Comparison of ENCODE assay signal across 7 cellular contexts in the genomic region with DNA sequence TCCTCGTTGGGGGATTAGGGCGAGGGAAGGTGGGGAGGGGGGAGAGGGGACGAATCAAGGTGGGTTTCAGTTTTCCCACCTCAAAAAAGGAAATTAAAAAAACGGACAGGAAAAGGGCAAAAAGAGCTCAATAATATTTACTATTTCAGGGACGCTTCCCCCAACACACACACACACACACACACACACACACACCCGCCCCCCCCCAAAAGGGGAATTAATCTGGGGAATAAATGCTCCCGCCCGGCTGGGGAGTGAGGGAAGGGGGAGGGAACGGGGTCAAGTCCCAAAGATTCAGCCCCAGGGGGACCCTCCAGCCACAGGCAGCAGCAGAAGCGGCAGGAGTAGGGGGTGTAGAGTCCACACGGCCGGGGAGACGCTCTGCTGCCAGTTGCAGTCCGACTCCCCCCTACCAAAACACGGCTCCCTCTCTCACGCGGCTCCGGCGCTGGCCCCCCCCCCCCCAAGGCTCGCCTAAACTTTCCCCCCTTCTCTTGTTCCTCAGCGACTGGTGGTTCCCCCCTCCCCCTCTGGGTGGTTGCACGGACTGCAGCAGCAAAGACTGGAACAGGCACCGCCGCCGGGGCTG. TPM values are rescaled to one million over a fixed set of nuclear protein-coding genes. Genes with fewer than 3 reads are reported as not detected.
A peak's percentile ranks its signal among the peaks of the same experiment; 100 is the strongest.
DNase-seq lines count a peak whose midpoint lies in the region; ATAC-seq and TF ChIP-seq lines count a peak whose summit lies in the region.

No MANE protein-coding gene starts in this region.

- H3K4me3 Mint-ChIP-seq in HFFc6: peak overlapping the region; percentile 98

- H3K4me1 Mint-ChIP-seq in HFFc6 (ENCODE audit: low read depth): peaks cover 22% of the 10 kb centered on the region

- peak overlapping the region; percentile 70; the same call in 1 of the 2 replicates for H3K4me2 ChIP-seq in SK-N-SH

- peaks cover 17% of the 10 kb centered on the region for H3K36me3 Mint-ChIP-seq in HFFc6 (ENCODE audit: low read depth)

- H3K27ac Mint-ChIP-seq in HFFc6: peak overlapping the region; percentile 95

- no peak for TF ChIP-seq EP300 in SK-N-SH (IDR thresholded peaks at IDR 0.05; ENCODE audit: borderline replicate concordance in 1 of 2, low read depth in 1 of 2, low read length in 1 of 2)

- peaks cover 43% of the 10 kb centered on the region for H4K20me1 ChIP-seq in SK-N-SH (ENCODE audit: insufficient read depth)

- H2AFZ ChIP-seq in SK-N-SH (ENCODE audit: low read depth): no peak overlapping the region; the same call in 1 of the 2 replicates

- H3F3A ChIP-seq in SK-N-SH (replicated peaks; ENCODE audit: insufficient read depth): peaks cover 22% of the 10 kb centered on the region

- H3K36me3 ChIP-seq in SK-N-SH (replicated peaks in 1 of 2; ENCODE audit: control insufficient read depth in 1 of 2, insufficient read depth in 2 of 2, low read length in 1 of 2): peaks cover 7 to 14% of the 10 kb centered on the region in 2 experiments

- POLR2A ChIA-PET in SK-N-SH (lab: Yijun Ruan, JAX): interaction anchor here (0.6 to 1.2 kb wide), 5 partner anchors 14 to 782 kb away, joined by 3 to 5 read pairs (median 3); a partner anchor contains a TSS

- TF ChIP-seq CTCF in HFFc6 (IDR thresholded peaks at IDR 0.05) (no peak), SK-N-SH (IDR thresholded peaks at IDR 0.05) (no peak), foreskin fibroblast (IDR thresholded peaks at IDR 0.05; ENCODE audit: low read depth, low read length) (no peak)

- peaks cover 13% of the 10 kb centered on the region for H3K27me3 Mint-ChIP-seq in HFFc6 (ENCODE audit: insufficient read depth)

- peaks cover 0 to 9% of the 10 kb centered on the region in 2 experiments; a peak in 3 of 4 replicates for H3K4me1 ChIP-seq in SK-N-SH (ENCODE audit: control insufficient read depth in 1 of 2, insufficient read depth in 2 of 2, low read depth in 1 of 2, low read length in 1 of 2)

- peak overlapping the region; percentile 97 for H3K9ac ChIP-seq in SK-N-SH

- TF ChIP-seq RAD21 in SK-N-SH (IDR thresholded peaks at IDR 0.05; ENCODE audit: low read length): no peak

- no peaks in the 10 kb centered on the region for H3K9me2 ChIP-seq in SK-N-SH

- peak overlapping the region; percentile 91 to 96 for H3K27ac ChIP-seq in SK-N-SH (ENCODE audit: low read depth in 2 of 2, low read length in 1 of 2)

- ATAC-seq in sciatic nerve: no peak

- DNase-seq in HFFc6 (no peak), SK-N-SH (no peak), foreskin fibroblast (no peak), sciatic nerve (ENCODE audit: low spot score) (peak; percentile 73), NCI-H446 treated with DMSO at 0.1 percent for 48 hours (lab: John Stamatoyannopoulos, UW) (no peak), midbrain (lab: John Stamatoyannopoulos, UW) (no peak)
- DNase-seq in NK-92 treated with Interleukin-12 subunit alpha and Interleukin-12 subunit beta, amount 100 ng/mL, for 24 hours (lab: John Stamatoyannopoulos, UW): no peak

- H3K9me3 Mint-ChIP-seq in HFFc6: peaks cover 4% of the 10 kb centered on the region; the same call in 1 of the 2 replicates

- CTCF ChIA-PET in SK-N-SH (lab: Yijun Ruan, JAX): interaction anchor here (0.6 kb wide), 1 partner anchor 17 kb away, joined by 3 read pairs; no protein-coding TSS in a partner anchor

- H3K27me3 ChIP-seq in SK-N-SH (ENCODE audit: insufficient read depth): no peaks in the 10 kb centered on the region

- WGBS in SK-N-SH (ENCODE audit: low lambda C conversion rate): under 1% methylated on average over 14 of the region's 25 CpGs

- H3K79me2 ChIP-seq in SK-N-SH (ENCODE audit: insufficient read depth): peaks cover 53% of the 10 kb centered on the region

- no peaks in the 10 kb centered on the region for H3K9me3 ChIP-seq in SK-N-SH

- H3K4me3 ChIP-seq in SK-N-SH (ENCODE audit: low read depth in 2 of 2, low read length in 1 of 2): peak overlapping the region; percentile 59 to 98
- H3K4me3 ChIP-seq in foreskin fibroblast (ENCODE audit: low read depth in 1 of 2, low read length in 2 of 2): peak overlapping the region; percentile 61 to 91

- intact Hi-C loops in sciatic nerve (cut with DNase I): loop anchor here (5.0 kb wide), 1 partner anchor 655 kb away; a partner anchor contains a TSS

TF ChIP-seq in SK-N-SH, 30 proteins besides CTCF, POLR2A, EP300 and RAD21:
- TF ChIP-seq, protein P1, sequence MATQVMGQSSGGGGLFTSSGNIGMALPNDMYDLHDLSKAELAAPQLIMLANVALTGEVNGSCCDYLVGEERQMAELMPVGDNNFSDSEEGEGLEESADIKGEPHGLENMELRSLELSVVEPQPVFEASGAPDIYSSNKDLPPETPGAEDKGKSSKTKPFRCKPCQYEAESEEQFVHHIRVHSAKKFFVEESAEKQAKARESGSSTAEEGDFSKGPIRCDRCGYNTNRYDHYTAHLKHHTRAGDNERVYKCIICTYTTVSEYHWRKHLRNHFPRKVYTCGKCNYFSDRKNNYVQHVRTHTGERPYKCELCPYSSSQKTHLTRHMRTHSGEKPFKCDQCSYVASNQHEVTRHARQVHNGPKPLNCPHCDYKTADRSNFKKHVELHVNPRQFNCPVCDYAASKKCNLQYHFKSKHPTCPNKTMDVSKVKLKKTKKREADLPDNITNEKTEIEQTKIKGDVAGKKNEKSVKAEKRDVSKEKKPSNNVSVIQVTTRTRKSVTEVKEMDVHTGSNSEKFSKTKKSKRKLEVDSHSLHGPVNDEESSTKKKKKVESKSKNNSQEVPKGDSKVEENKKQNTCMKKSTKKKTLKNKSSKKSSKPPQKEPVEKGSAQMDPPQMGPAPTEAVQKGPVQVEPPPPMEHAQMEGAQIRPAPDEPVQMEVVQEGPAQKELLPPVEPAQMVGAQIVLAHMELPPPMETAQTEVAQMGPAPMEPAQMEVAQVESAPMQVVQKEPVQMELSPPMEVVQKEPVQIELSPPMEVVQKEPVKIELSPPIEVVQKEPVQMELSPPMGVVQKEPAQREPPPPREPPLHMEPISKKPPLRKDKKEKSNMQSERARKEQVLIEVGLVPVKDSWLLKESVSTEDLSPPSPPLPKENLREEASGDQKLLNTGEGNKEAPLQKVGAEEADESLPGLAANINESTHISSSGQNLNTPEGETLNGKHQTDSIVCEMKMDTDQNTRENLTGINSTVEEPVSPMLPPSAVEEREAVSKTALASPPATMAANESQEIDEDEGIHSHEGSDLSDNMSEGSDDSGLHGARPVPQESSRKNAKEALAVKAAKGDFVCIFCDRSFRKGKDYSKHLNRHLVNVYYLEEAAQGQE (IDR thresholded peaks at IDR 0.05; ENCODE audit: low read depth, low read length): no peak
- no peak for TF ChIP-seq FOSL2 (IDR thresholded peaks at IDR 0.05; ENCODE audit: borderline replicate concordance, low read depth)
- no peak for TF ChIP-seq ELF1 (IDR thresholded peaks at IDR 0.05)
- no peak for TF ChIP-seq MXI1 (IDR thresholded peaks at IDR 0.05; ENCODE audit: low read depth, low read length)

RNA-seq across cellular contexts. Expression of a gene that starts 0.5 kb away (rescaled TPM):
- total RNA-seq in HFFc6 (2021; fragmentation: NEBNext Ultra II Directional; extraction: Animal tissue kit (Norgen Biotek cat#: 25700)): 100 to 1,000 TPM; 114 to 158 (median 139) TPM
- polyA plus RNA-seq in SK-N-SH (2012; rRNA removed): 61.0 and 73.3 TPM in 2 replicates
- 63.0 and 66.3 TPM in 2 replicates for polyA plus RNA-seq in SK-N-SH (2012; cell fraction: cytosol; rRNA removed)
- polyA plus RNA-seq in SK-N-SH (2012; cell fraction: nucleus; rRNA removed): 70.3 and 179 TPM in 2 replicates
- total RNA-seq in sciatic nerve: 131 TPM
